In genomic region chr6:46172176-46172575, GRCh38 we compare ENCODE assay signal across 20 cellular contexts. TPM values are rescaled to one million over a fixed set of nuclear protein-coding genes. Genes with fewer than 3 reads are reported as not detected.
DNase-seq lines count a peak whose midpoint lies in the region; ATAC-seq, FAIRE-seq and TF ChIP-seq lines count a peak whose summit lies in the region.
"Had no signal": no experiment of that assay in that cellular context is flagged by ENCODE, and none has a peak within 500 bp of the region (broad histone marks: within the 10 kb centered on the region; RNA-seq: fewer than 3 reads in every experiment).

No MANE protein-coding gene starts in this region.

- H3K4me2 ChIP-seq in parathyroid adenoma (ENCODE audit: low read length) = no peak overlapping the region

- no peak for FAIRE-seq in GM12891 (lab: Jason Lieb, UNC)
- FAIRE-seq: GM12878, H54 had no signal

- H3K4me1 Mint-ChIP-seq in natural killer cell = peaks cover 77 to 78% of the 10 kb centered on the region in 2 donors
- H3K4me1 Mint-ChIP-seq in natural killer cell treated with Interleukin-12 subunit alpha and Interleukin-12 subunit beta and Interleukin-15 and Interleukin-18, amount 100 ng/mL, for 72 hours (ENCODE audit: low read depth in 2 of 2) = peaks cover 41 to 45% of the 10 kb centered on the region in 2 donors
- H3K4me1 Mint-ChIP-seq in immature natural killer cell = peaks cover 77 to 99% of the 10 kb centered on the region in 2 donors

- TF ChIP-seq CTCF in natural killer cell (IDR thresholded peaks at IDR 0.05) (no peak), parathyroid adenoma (IDR thresholded peaks at IDR 0.05) (no peak)

- H3K36me3 Mint-ChIP-seq in natural killer cell (no peaks in the 10 kb centered on the region), immature natural killer cell (peaks cover 0 to 5% (median 0%) of the 10 kb centered on the region in 3 donors)
- H3K36me3 Mint-ChIP-seq in natural killer cell treated with Interleukin-12 subunit alpha and Interleukin-12 subunit beta and Interleukin-15 and Interleukin-18, amount 100 ng/mL, for 72 hours = peaks cover 2% of the 10 kb centered on the region

- peak overlapping the region; percentile 91 for H3K4me3 Mint-ChIP-seq in natural killer cell
- H3K4me3 Mint-ChIP-seq in natural killer cell treated with Interleukin-12 subunit alpha and Interleukin-12 subunit beta and Interleukin-15 and Interleukin-18, amount 100 ng/mL, for 72 hours = no peak overlapping the region
- peak overlapping the region; percentile 15 to 93 (median 92) for H3K4me3 Mint-ChIP-seq in immature natural killer cell

- H3K36me3 ChIP-seq in parathyroid adenoma (ENCODE audit: control insufficient read depth, insufficient read depth, low read length) = no peaks in the 10 kb centered on the region
- H3K36me3 ChIP-seq: Peyer's patch had no signal

- no peak for ATAC-seq in natural killer cell
- ATAC-seq in natural killer cell treated with Interleukin-12 subunit alpha and Interleukin-12 subunit beta and Interleukin-15 and Interleukin-18, amount 100 ng/mL, for 72 hours = no peak
- ATAC-seq: GM12878, SK-N-SH treated with all-trans-retinoic acid at 6 μM for 48 hours had no signal

- DNase-seq in natural killer cell (no peak), immature natural killer cell (no peak), amygdala (lab: John Stamatoyannopoulos, UW) (no peak), GM12891 (ENCODE audit: insufficient read length, low spot score) (no peak), DMS114 treated with DMSO at 0.1 percent for 48 hours (lab: John Stamatoyannopoulos, UW; ENCODE audit: unreplicated experiment) (no peak), CD1c-positive myeloid dendritic cell (ENCODE audit: extremely low spot score) (no peak)
- DNase-seq in natural killer cell treated with Interleukin-12 subunit alpha and Interleukin-12 subunit beta and Interleukin-15 and Interleukin-18, amount 100 ng/mL, for 72 hours (ENCODE audit: low spot score) = no peak
- DNase-seq: 8988T, C1 segment of cervical spinal cord, DMS79 treated with DMSO at 0.1 percent for 48 hours, Kasumi-1, NCI-H1694, NCI-H2081, NCI-H2171 treated with DMSO at 0.1 percent for 48 hours, NCI-H526, Peyer's patch had no signal

- H3K9me3 ChIP-seq in parathyroid adenoma (ENCODE audit: control insufficient read depth, low read length) = no peaks in the 10 kb centered on the region
- H3K9me3 ChIP-seq: Peyer's patch had no signal

- H3K9ac ChIP-seq in parathyroid adenoma = no peak overlapping the region

- intact Hi-C loops in natural killer cell (cut with micrococcal nuclease) = no loop called here

- H3K27ac Mint-ChIP-seq in natural killer cell = peak overlapping the region; percentile 90 to 99
- no peak overlapping the region for H3K27ac Mint-ChIP-seq in natural killer cell treated with Interleukin-12 subunit alpha and Interleukin-12 subunit beta and Interleukin-15 and Interleukin-18, amount 100 ng/mL, for 72 hours
- peak overlapping the region; percentile 17 to 87 (median 62) for H3K27ac Mint-ChIP-seq in immature natural killer cell

- no peak overlapping the region for H3K27ac ChIP-seq in parathyroid adenoma
- H3K27ac ChIP-seq: Peyer's patch had no signal

- no peaks in the 10 kb centered on the region for H3K9me3 Mint-ChIP-seq in natural killer cell
- no peaks in the 10 kb centered on the region for H3K9me3 Mint-ChIP-seq in natural killer cell treated with Interleukin-12 subunit alpha and Interleukin-12 subunit beta and Interleukin-15 and Interleukin-18, amount 100 ng/mL, for 72 hours
- no peaks in the 10 kb centered on the region for H3K9me3 Mint-ChIP-seq in immature natural killer cell

- no peak for TF ChIP-seq POLR2A in GM12891 (IDR thresholded peaks at IDR 0.05; ENCODE audit: low read depth, low read length)

- peaks cover 2% of the 10 kb centered on the region for H3K79me2 ChIP-seq in parathyroid adenoma

- H3K27me3 Mint-ChIP-seq in natural killer cell (ENCODE audit: low read depth in 2 of 2) = no peaks in the 10 kb centered on the region
- H3K27me3 Mint-ChIP-seq in natural killer cell treated with Interleukin-12 subunit alpha and Interleukin-12 subunit beta and Interleukin-15 and Interleukin-18, amount 100 ng/mL, for 72 hours = no peaks in the 10 kb centered on the region
- H3K27me3 Mint-ChIP-seq in immature natural killer cell (ENCODE audit: low read depth in 3 of 3) = peaks cover 3 to 13% (median 12%) of the 10 kb centered on the region in 3 donors

- H3K4me1 ChIP-seq in parathyroid adenoma = no peaks in the 10 kb centered on the region

- no peaks in the 10 kb centered on the region for H3K27me3 ChIP-seq in parathyroid adenoma (ENCODE audit: control insufficient read depth, insufficient read depth, low read length)
- H3K27me3 ChIP-seq: Peyer's patch had no signal

- H2AFZ ChIP-seq in parathyroid adenoma = peak overlapping the region; percentile 95

- H3K4me3 ChIP-seq in parathyroid adenoma (ENCODE audit: low read depth, low read length) = no peak overlapping the region
- H3K4me3 ChIP-seq: GM12878, Peyer's patch had no signal

TF ChIP-seq in GM12891, 5 proteins besides CTCF, POLR2A, EP300 and RAD21:
- TF ChIP-seq PAX5 (IDR thresholded peaks at IDR 0.05; ENCODE audit: insufficient read depth, low read length, severe bottlenecking) (no peak), POU2F2 (IDR thresholded peaks at IDR 0.05; ENCODE audit: low read depth, low read length) (no peak), TAF1 (IDR thresholded peaks at IDR 0.05; ENCODE audit: low read depth, low read length) (no peak), POLR2AphosphoS5 (IDR thresholded peaks at IDR 0.05; ENCODE audit: low read depth, low read length) (no peak)
TF ChIP-seq in GM12891: peak in this region for 0.

RNA-seq across cellular contexts. Expression of gene ENPP5, which starts 1.4 kb away (rescaled TPM):
- total RNA-seq in natural killer cell = 10 to 100 TPM in 1 of 3 donors, 1 to 10 TPM in 2; 9.3 to 13.4 (median 9.6) TPM
- total RNA-seq in natural killer cell treated with Interleukin-12 subunit alpha and Interleukin-12 subunit beta and Interleukin-15 and Interleukin-18, amount 100 ng/mL, for 72 hours = 1 to 10 TPM in 1 of 2 donors, under 1 TPM in 1; 0.14 to 1.0 TPM
- polyA plus RNA-seq in immature natural killer cell = 10 to 100 TPM; 14.4 to 48.6 (median 36.1) TPM
- polyA plus RNA-seq in GM12891 (2012; ENCODE audit: low read depth, missing spikeins) = 0.41 TPM
- total RNA-seq: GM12878 had no signal

RNA-seq across cellular contexts. Expression of gene ENPP4, which starts 42.4 kb away (rescaled TPM):
- 10 to 100 TPM; 25.0 to 45.0 (median 26.6) TPM for total RNA-seq in natural killer cell
- total RNA-seq in natural killer cell treated with Interleukin-12 subunit alpha and Interleukin-12 subunit beta and Interleukin-15 and Interleukin-18, amount 100 ng/mL, for 72 hours = 10 to 100 TPM in 1 of 2 donors, 1 to 10 TPM in 1; 7.6 to 25.5 TPM
- polyA plus RNA-seq in immature natural killer cell = 10 to 100 TPM; 18.2 to 27.0 (median 26.0) TPM
- 2.9 TPM for polyA plus RNA-seq in GM12891 (2012; ENCODE audit: low read depth, missing spikeins)

Comparison
In these comparisons a context has a peak if more than half of its experiments do, and no peak if none do; other contexts are left out.
1. H3K27ac Mint-ChIP-seq: peak in natural killer cell (2 of 2) and immature natural killer cell (6 of 6); none in natural killer cell treated with Interleukin-12 subunit alpha and Interleukin-12 subunit beta and Interleukin-15 and Interleukin-18, amount 100 ng/mL, for 72 hours (0 of 2).
2. RNA of gene ENPP5, which starts 1.4 kb away (total RNA-seq): 9.3 to 13.4 TPM in natural killer cell; 0.14 to 1.0 TPM in natural killer cell treated with Interleukin-12 subunit alpha and Interleukin-12 subunit beta and Interleukin-15 and Interleukin-18, amount 100 ng/mL, for 72 hours; every median in the first group is over 4 times any median in the second.